In genomic region chr22:42919199-42919598, GRCh38 we compare ENCODE assay signal across 10 cellular contexts.
DNase-seq lines count a peak whose midpoint lies in the region; ATAC-seq and TF ChIP-seq lines count a peak whose summit lies in the region.
"Had no signal": no experiment of that assay in that cellular context is flagged by ENCODE, and none has a peak within 500 bp of the region (broad histone marks: within the 10 kb centered on the region; RNA-seq: fewer than 3 reads in every experiment).

No MANE protein-coding gene starts in this region.

- ATAC-seq in activated T-cell treated with anti-CD3 and anti-CD28 coated beads, Interleukin-2, amount 50 U/mL, for 4 hours = peak; percentile 69 to 81
- no peak for ATAC-seq in activated T-cell treated with anti-CD3 and anti-CD28 coated beads, Interleukin-2, amount 50 U/mL, for 72 hours (replicated peaks in 1 of 2)
- ATAC-seq in GM21786 (IDR thresholded peaks at IDR 0.05; ENCODE audit: unreplicated experiment) (no peak), HG02840 (IDR thresholded peaks at IDR 0.05; ENCODE audit: low FRiP score, unreplicated experiment) (no peak)
- ATAC-seq: pancreas had no signal

- H3K4me1 Mint-ChIP-seq in activated T-cell treated with anti-CD3 and anti-CD28 coated beads, Interleukin-2, amount 50 U/mL, for 4 hours (ENCODE audit: low read depth) = peaks cover 24% of the 10 kb centered on the region
- peaks cover 29% of the 10 kb centered on the region for H3K4me1 Mint-ChIP-seq in activated T-cell treated with anti-CD3 and anti-CD28 coated beads, Interleukin-2, amount 50 U/mL, for 72 hours (ENCODE audit: low read depth)
- peaks cover 56% of the 10 kb centered on the region for H3K4me1 Mint-ChIP-seq in chondrocyte (ENCODE audit: low read depth)

- no peaks in the 10 kb centered on the region for H3K9me3 Mint-ChIP-seq in activated T-cell treated with anti-CD3 and anti-CD28 coated beads, Interleukin-2, amount 50 U/mL, for 4 hours
- H3K9me3 Mint-ChIP-seq in activated T-cell treated with anti-CD3 and anti-CD28 coated beads, Interleukin-2, amount 50 U/mL, for 72 hours = no peaks in the 10 kb centered on the region
- H3K9me3 Mint-ChIP-seq in chondrocyte (ENCODE audit: low read depth) = no peaks in the 10 kb centered on the region
- H3K9me3 Mint-ChIP-seq: IgD-negative memory B cell had no signal

- H3K4me3 Mint-ChIP-seq in activated T-cell treated with anti-CD3 and anti-CD28 coated beads, Interleukin-2, amount 50 U/mL, for 4 hours = no peak overlapping the region
- no peak overlapping the region for H3K4me3 Mint-ChIP-seq in activated T-cell treated with anti-CD3 and anti-CD28 coated beads, Interleukin-2, amount 50 U/mL, for 72 hours
- peak overlapping the region; percentile 49 for H3K4me3 Mint-ChIP-seq in chondrocyte (ENCODE audit: unreplicated experiment)
- H3K4me3 Mint-ChIP-seq: IgD-negative memory B cell had no signal

- no peak for DNase-seq in activated T-cell treated with anti-CD3 and anti-CD28 coated beads, Interleukin-2, amount 50 U/mL, for 4 hours
- DNase-seq in activated T-cell treated with anti-CD3 and anti-CD28 coated beads, Interleukin-2, amount 50 U/mL, for 72 hours = no peak
- DNase-seq in LoVo (ENCODE audit: low spot score) = peak; percentile 39
- no peak for DNase-seq in chondrocyte (ENCODE audit: low spot score)
- DNase-seq in renal cortical epithelial cell (ENCODE audit: low read depth) = peak; percentile 20
- no peak for DNase-seq in DMS53 treated with DMSO at 0.1 percent for 48 hours (lab: John Stamatoyannopoulos, UW; ENCODE audit: unreplicated experiment)

- H3K36me3 Mint-ChIP-seq in activated T-cell treated with anti-CD3 and anti-CD28 coated beads, Interleukin-2, amount 50 U/mL, for 4 hours (ENCODE audit: insufficient read depth) = peaks cover 2% of the 10 kb centered on the region
- H3K36me3 Mint-ChIP-seq in activated T-cell treated with anti-CD3 and anti-CD28 coated beads, Interleukin-2, amount 50 U/mL, for 72 hours (ENCODE audit: insufficient read depth in 2 of 2) = no peaks in the 10 kb centered on the region
- no peaks in the 10 kb centered on the region for H3K36me3 Mint-ChIP-seq in chondrocyte (ENCODE audit: low read depth)

- no peak overlapping the region for H3K27ac Mint-ChIP-seq in activated T-cell treated with anti-CD3 and anti-CD28 coated beads, Interleukin-2, amount 50 U/mL, for 72 hours
- H3K27ac Mint-ChIP-seq in chondrocyte (ENCODE audit: unreplicated experiment) = peak overlapping the region; percentile 96
- H3K27ac Mint-ChIP-seq: IgD-negative memory B cell had no signal

- no peaks in the 10 kb centered on the region for H3K27me3 Mint-ChIP-seq in activated T-cell treated with anti-CD3 and anti-CD28 coated beads, Interleukin-2, amount 50 U/mL, for 4 hours (ENCODE audit: low read depth)
- no peaks in the 10 kb centered on the region for H3K27me3 Mint-ChIP-seq in activated T-cell treated with anti-CD3 and anti-CD28 coated beads, Interleukin-2, amount 50 U/mL, for 72 hours (ENCODE audit: low read depth)
- no peaks in the 10 kb centered on the region for H3K27me3 Mint-ChIP-seq in chondrocyte (ENCODE audit: low read depth)
- H3K27me3 Mint-ChIP-seq: IgD-negative memory B cell had no signal

- no peak for TF ChIP-seq CTCF in chondrocyte (IDR thresholded peaks at IDR 0.05)

Comparison
In these comparisons a context has a peak if more than half of its experiments do, and no peak if none do; other contexts are left out.
1. ATAC-seq: peak in activated T-cell treated with anti-CD3 and anti-CD28 coated beads, Interleukin-2, amount 50 U/mL, for 4 hours (2 of 2); none in activated T-cell treated with anti-CD3 and anti-CD28 coated beads, Interleukin-2, amount 50 U/mL, for 72 hours (0 of 2), GM21786 (single experiment) and HG02840 (single experiment).
2. DNase-seq: peak in LoVo (single experiment) and renal cortical epithelial cell (single experiment); none in activated T-cell treated with anti-CD3 and anti-CD28 coated beads, Interleukin-2, amount 50 U/mL, for 4 hours (single experiment), activated T-cell treated with anti-CD3 and anti-CD28 coated beads, Interleukin-2, amount 50 U/mL, for 72 hours (0 of 2), chondrocyte (single experiment) and DMS53 treated with DMSO at 0.1 percent for 48 hours (single experiment).